In genomic region chr11:72519220-72519881, GRCh38 we compare ENCODE assay signal across 9 cellular contexts.
DNase-seq lines count a peak whose midpoint lies in the region; ATAC-seq and TF ChIP-seq lines count a peak whose summit lies in the region.
"Had no signal": no experiment of that assay in that cellular context is flagged by ENCODE, and none has a peak within 500 bp of the region (broad histone marks: within the 10 kb centered on the region; RNA-seq: fewer than 3 reads in every experiment).

No MANE protein-coding gene starts in this region.

- H3K27ac Mint-ChIP-seq in CD14-positive monocyte (no peak overlapping the region), chondrocyte (ENCODE audit: unreplicated experiment) (no peak overlapping the region), mesothelial cell of epicardium (no peak overlapping the region)

- intact Hi-C loops in CD14-positive monocyte (cut with micrococcal nuclease) = no loop called here
- intact Hi-C loops in posterior vena cava (cut with DNase I) = no loop called here

- no peaks in the 10 kb centered on the region for H3K4me1 ChIP-seq in OCI-LY1 (ENCODE audit: insufficient read depth, low read length, severe bottlenecking)

- peaks cover 11% of the 10 kb centered on the region for H3K4me1 Mint-ChIP-seq in CD14-positive monocyte
- no peaks in the 10 kb centered on the region for H3K4me1 Mint-ChIP-seq in chondrocyte (ENCODE audit: low read depth)
- H3K4me1 Mint-ChIP-seq in mesothelial cell of epicardium = peaks cover 5% of the 10 kb centered on the region

- DNase-seq in CD14-positive monocyte (ENCODE audit: low spot score) (no peak), chondrocyte (ENCODE audit: low spot score) (no peak), omental fat pad (ENCODE audit: low spot score) (no peak), mesothelial cell of epicardium (ENCODE audit: low spot score in 2 of 2, unreplicated experiment in 2 of 2) (no peak), posterior vena cava (ENCODE audit: low spot score) (no peak)

- no peak for TF ChIP-seq CTCF in CD14-positive monocyte (IDR thresholded peaks at IDR 0.05)
- no peak for TF ChIP-seq CTCF in OCI-LY1 (IDR thresholded peaks at IDR 0.05; ENCODE audit: low read length)
- no peak for TF ChIP-seq CTCF in chondrocyte (IDR thresholded peaks at IDR 0.05)
- no peak for TF ChIP-seq CTCF in omental fat pad (IDR thresholded peaks at IDR 0.05)
- no peak for TF ChIP-seq CTCF in mesothelial cell of epicardium (IDR thresholded peaks at IDR 0.05; ENCODE audit: unreplicated experiment)

- H3K9ac ChIP-seq in OCI-LY1 (ENCODE audit: low read length) = no peak overlapping the region

- ATAC-seq in omental fat pad (ENCODE audit: low FRiP score) = peak; percentile 45
- ATAC-seq in HG03460 (IDR thresholded peaks at IDR 0.05; ENCODE audit: unreplicated experiment) = no peak
- no peak for ATAC-seq in GM19455 (IDR thresholded peaks at IDR 0.05; ENCODE audit: unreplicated experiment)

- H3K9me2 ChIP-seq in OCI-LY1 (ENCODE audit: low read depth, low read length) = no peaks in the 10 kb centered on the region

- H3K36me3 ChIP-seq in OCI-LY1 (ENCODE audit: insufficient read depth, low read length) = no peaks in the 10 kb centered on the region

- no peaks in the 10 kb centered on the region for H3K79me2 ChIP-seq in OCI-LY1 (ENCODE audit: insufficient read depth, low read length)

- H3K4me3 Mint-ChIP-seq in CD14-positive monocyte (peak overlapping the region; percentile 63 to 86), chondrocyte (ENCODE audit: unreplicated experiment) (peak overlapping the region; percentile 13), mesothelial cell of epicardium (no peak overlapping the region)

- no peaks in the 10 kb centered on the region for H3K9me3 ChIP-seq in OCI-LY1 (ENCODE audit: low read length)

- H3K9me3 Mint-ChIP-seq in CD14-positive monocyte = peaks cover 0 to 7% (median 0%) of the 10 kb centered on the region in 7 donors
- H3K9me3 Mint-ChIP-seq in chondrocyte (ENCODE audit: low read depth) = peaks cover 12% of the 10 kb centered on the region
- H3K9me3 Mint-ChIP-seq in mesothelial cell of epicardium = peaks cover 8% of the 10 kb centered on the region

- H3K27ac ChIP-seq in OCI-LY1 (ENCODE audit: low read depth, low read length, poor library complexity, severe bottlenecking) = no peak overlapping the region
- H3K27ac ChIP-seq: epithelial cell of prostate had no signal

- no peak overlapping the region for H2AFZ ChIP-seq in OCI-LY1 (ENCODE audit: low read length)

- no peaks in the 10 kb centered on the region; the same call in none of the 2 replicates for H3K27me3 ChIP-seq in OCI-LY1 (ENCODE audit: insufficient read depth, low read length)

- H3K4me2 ChIP-seq in OCI-LY1 (ENCODE audit: low read length) = peak overlapping the region; percentile 8; the same call in 1 of the 2 replicates

- no peaks in the 10 kb centered on the region for H3F3A ChIP-seq in OCI-LY1 (ENCODE audit: insufficient read depth, low read length)

- H4K20me1 ChIP-seq in OCI-LY1 (ENCODE audit: insufficient read depth, low read length) = no peaks in the 10 kb centered on the region

- no peaks in the 10 kb centered on the region for H3K36me3 Mint-ChIP-seq in CD14-positive monocyte
- peaks cover 3% of the 10 kb centered on the region for H3K36me3 Mint-ChIP-seq in chondrocyte (ENCODE audit: low read depth)
- H3K36me3 Mint-ChIP-seq in mesothelial cell of epicardium = no peaks in the 10 kb centered on the region

- H3K27me3 Mint-ChIP-seq in CD14-positive monocyte (ENCODE audit: low read depth in 3 of 3) (peaks cover 1 to 11% (median 3%) of the 10 kb centered on the region in 3 donors), chondrocyte (ENCODE audit: low read depth) (peaks cover 40% of the 10 kb centered on the region), mesothelial cell of epicardium (ENCODE audit: low read depth) (no peaks in the 10 kb centered on the region)

- H3K4me3 ChIP-seq in OCI-LY1 (ENCODE audit: low read depth, low read length, poor library complexity, severe bottlenecking) = no peak overlapping the region
